In the genomic region with DNA sequence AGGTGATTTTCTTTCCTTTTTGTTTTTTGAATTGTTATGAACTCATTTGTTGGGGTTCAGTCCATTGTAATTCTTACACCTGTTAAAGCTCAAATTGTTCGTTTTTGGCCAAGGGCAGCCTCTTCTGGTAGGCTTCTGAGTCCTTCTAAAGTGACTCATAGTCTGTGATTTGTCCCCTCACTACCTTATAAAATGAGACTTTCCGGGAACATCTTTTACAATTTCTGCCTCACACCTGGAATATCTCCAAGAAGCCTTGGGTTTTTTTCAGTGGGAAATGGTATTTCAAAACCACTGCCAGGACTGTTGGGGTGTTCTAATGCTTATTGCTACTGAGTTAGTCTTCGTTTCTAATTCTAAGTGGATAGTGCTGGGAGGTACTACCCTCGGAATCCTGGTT, we compare ENCODE assay signal across 25 cellular contexts. TPM values are rescaled to one million over a fixed set of nuclear protein-coding genes. Genes with fewer than 3 reads are reported as not detected.
DNase-seq lines count a peak whose midpoint lies in the region; ATAC-seq and TF ChIP-seq lines count a peak whose summit lies in the region.
"Had no signal": no experiment of that assay in that cellular context is flagged by ENCODE, and none has a peak within 500 bp of the region (broad histone marks: within the 10 kb centered on the region; RNA-seq: fewer than 3 reads in every experiment).

No MANE protein-coding gene starts in this region.

- DNase-seq in GM23338 (ENCODE audit: low spot score) (no peak), adipocyte (ENCODE audit: low read depth) (no peak), globus pallidus (ENCODE audit: low spot score) (peak; percentile 8), tibial artery (no peak), NCI-H2029 treated with DMSO at 0.1 percent for 48 hours (lab: John Stamatoyannopoulos, UW) (no peak), dermis blood vessel endothelial cell (no peak)
- DNase-seq: activated CD4-positive, alpha-beta T cell treated with anti-CD3 and anti-CD28 coated beads for 48 hours; activated naive CD4-positive, alpha-beta T cell treated with anti-CD3 and anti-CD28 coated beads, Interleukin-2, amount 10 ng/mL, durations not matched to agents 7 days and 5 days; activated T-cell treated with anti-CD3 and anti-CD28 coated beads, Interleukin-2, amount 50 U/mL, for 48 hours; BE2C; body of pancreas; effector memory CD4-positive, alpha-beta T cell; left ventricle myocardium inferior; NCI-H1048; NCI-H187 treated with DMSO at 0.1 percent for 48 hours; NCI-H345; NCI-H82; OCI-M1; stimulated activated CD4-positive, alpha-beta T cell treated with anti-CD3 and anti-CD28 coated beads, Interleukin-2, amount 100 ng/mL, for 24 hours; testis had no signal

- intact Hi-C loops in tibial artery (cut with DNase I; ENCODE audit: low total_unique reads): no loop called here

- H3K79me2 ChIP-seq in GM23338 (replicated peaks; ENCODE audit: insufficient read depth): peaks cover 100% of the 10 kb centered on the region

- 0 out of 2 replicates have a peak overlapping the region, but pooled peaks have one; percentile 7 for H3K27ac ChIP-seq in GM23338 (ENCODE audit: low read depth)
- peak overlapping the region; percentile 42 to 66 for H3K27ac ChIP-seq in tibial artery
- H3K27ac ChIP-seq: body of pancreas, left ventricle myocardium inferior, skin epidermis, testis had no signal

- TF ChIP-seq CTCF in GM23338 (conservative IDR thresholded peaks at IDR 0.05; ENCODE audit: low read depth in 2 of 2) (no peak), tibial artery (IDR thresholded peaks at IDR 0.05) (no peak)

- H3K9me3 Mint-ChIP-seq in GM23338: no peaks in the 10 kb centered on the region
- H3K9me3 Mint-ChIP-seq: activated naive CD4-positive, alpha-beta T cell treated with anti-CD3 and anti-CD28 coated beads, Interleukin-2, amount 10 ng/mL, durations not matched to agents 7 days and 5 days; neural crest cell; stimulated activated effector memory CD8-positive, alpha-beta T cell treated with anti-CD3 and anti-CD28 coated beads, Interleukin-12 subunit alpha, Interleukin-12 subunit beta, amount 100 ng/mL, for 72 hours had no signal

- no peaks in the 10 kb centered on the region for H3K9me2 ChIP-seq in GM23338 (ENCODE audit: insufficient read depth)

- H3K4me2 ChIP-seq in GM23338: no peak overlapping the region

- H3K9ac ChIP-seq in adipocyte (ENCODE audit: low read length): no peak overlapping the region

- no peak overlapping the region for H3K27ac Mint-ChIP-seq in GM23338
- H3K27ac Mint-ChIP-seq: activated naive CD4-positive, alpha-beta T cell treated with anti-CD3 and anti-CD28 coated beads, Interleukin-2, amount 10 ng/mL, durations not matched to agents 7 days and 5 days; stimulated activated effector memory CD8-positive, alpha-beta T cell treated with anti-CD3 and anti-CD28 coated beads, Interleukin-12 subunit alpha, Interleukin-12 subunit beta, amount 100 ng/mL, for 72 hours had no signal

- peaks cover 70% of the 10 kb centered on the region for H4K20me1 ChIP-seq in GM23338 (replicated peaks; ENCODE audit: insufficient read depth)

- H3K4me3 ChIP-seq in GM23338: no peak overlapping the region
- H3K4me3 ChIP-seq in adipocyte (ENCODE audit: low read length): peak overlapping the region; percentile 30
- H3K4me3 ChIP-seq in tibial artery: no peak overlapping the region
- H3K4me3 ChIP-seq: body of pancreas, left ventricle myocardium inferior, skin epidermis, testis had no signal

- H3K36me3 Mint-ChIP-seq in GM23338 (ENCODE audit: low read depth): peaks cover 23% of the 10 kb centered on the region
- H3K36me3 Mint-ChIP-seq: activated naive CD4-positive, alpha-beta T cell treated with anti-CD3 and anti-CD28 coated beads, Interleukin-2, amount 10 ng/mL, durations not matched to agents 7 days and 5 days had no signal

- no peak overlapping the region for H2AFZ ChIP-seq in GM23338

- H3F3A ChIP-seq in GM23338 (replicated peaks; ENCODE audit: low read depth): no peaks in the 10 kb centered on the region; the same call in 1 of the 2 replicates

- peaks cover 61% of the 10 kb centered on the region for H3K4me1 Mint-ChIP-seq in GM23338
- H3K4me1 Mint-ChIP-seq: activated naive CD4-positive, alpha-beta T cell treated with anti-CD3 and anti-CD28 coated beads, Interleukin-2, amount 10 ng/mL, durations not matched to agents 7 days and 5 days had no signal

- H3K36me3 ChIP-seq in GM23338 (ENCODE audit: insufficient read depth): no peaks in the 10 kb centered on the region
- H3K36me3 ChIP-seq in adipocyte (ENCODE audit: control insufficient read depth, insufficient read depth, low read length, severe bottlenecking): peaks cover 3% of the 10 kb centered on the region
- H3K36me3 ChIP-seq in tibial artery: no peaks in the 10 kb centered on the region
- H3K36me3 ChIP-seq: BE2C, left ventricle myocardium inferior had no signal

- ATAC-seq in GM23338 (no peak), HG03520 (IDR thresholded peaks at IDR 0.05; ENCODE audit: unreplicated experiment) (no peak)
- ATAC-seq: body of pancreas; esophagus mucosa; stimulated activated effector memory CD8-positive, alpha-beta T cell treated with anti-CD3 and anti-CD28 coated beads, Interleukin-12 subunit alpha, Interleukin-12 subunit beta, amount 100 ng/mL, for 72 hours had no signal

- H3K4me1 ChIP-seq in GM23338 (ENCODE audit: insufficient read depth): peaks cover 63% of the 10 kb centered on the region
- peaks cover 37% of the 10 kb centered on the region for H3K4me1 ChIP-seq in adipocyte (ENCODE audit: control insufficient read depth, insufficient read depth, low read length)
- H3K4me1 ChIP-seq in tibial artery: peaks cover 0 to 90% (median 27%) of the 10 kb centered on the region in 4 donors
- H3K4me1 ChIP-seq: BE2C had no signal

- H3K4me3 Mint-ChIP-seq in GM23338: no peak overlapping the region
- H3K4me3 Mint-ChIP-seq: activated naive CD4-positive, alpha-beta T cell treated with anti-CD3 and anti-CD28 coated beads, Interleukin-2, amount 10 ng/mL, durations not matched to agents 7 days and 5 days; neural crest cell; stimulated activated effector memory CD8-positive, alpha-beta T cell treated with anti-CD3 and anti-CD28 coated beads, Interleukin-12 subunit alpha, Interleukin-12 subunit beta, amount 100 ng/mL, for 72 hours had no signal

- peaks cover 2% of the 10 kb centered on the region for H3K27me3 Mint-ChIP-seq in GM23338 (ENCODE audit: insufficient read depth, low read depth, poor library complexity)

- no peaks in the 10 kb centered on the region for H3K27me3 ChIP-seq in GM23338 (ENCODE audit: insufficient read depth)
- no peaks in the 10 kb centered on the region for H3K27me3 ChIP-seq in adipocyte (replicated peaks; ENCODE audit: control insufficient read depth, insufficient read depth, low read length)
- H3K27me3 ChIP-seq in tibial artery: no peaks in the 10 kb centered on the region
- H3K27me3 ChIP-seq: BE2C, body of pancreas, testis had no signal

- H3K9me3 ChIP-seq in adipocyte (ENCODE audit: control insufficient read depth, low read length): no peaks in the 10 kb centered on the region
- no peaks in the 10 kb centered on the region for H3K9me3 ChIP-seq in tibial artery
- H3K9me3 ChIP-seq: BE2C, body of pancreas, left ventricle myocardium inferior, testis had no signal

TF ChIP-seq in GM23338, 12 proteins besides CTCF, POLR2A, EP300 and RAD21 (continues in another document):
- no peak for TF ChIP-seq POLR2AphosphoS5 (IDR thresholded peaks at IDR 0.05; ENCODE audit: low read depth)
- no peak for TF ChIP-seq ZNF331 (CRISPR knock-in tag; IDR thresholded peaks at IDR 0.05; ENCODE audit: low read depth)

RNA-seq across cellular contexts. Expression of gene BMPR1A, which starts 56.7 kb away (rescaled TPM):
- 82.5 and 87.7 TPM in 2 replicates for total RNA-seq in GM23338 (2014; rRNA removed; shearing (Covaris generic))
- 12.4 and 14.2 TPM in 2 replicates for polyA plus RNA-seq in GM23338 (2016; fragmentation: Nextera tagmentation; extraction: Ambion mirVana)
- 0.23 and 0.51 TPM in 2 replicates for total RNA-seq in dermis blood vessel endothelial cell

Comparison
In these comparisons a context has a peak if more than half of its experiments do, and no peak if none do; other contexts are left out.
1. RNA of gene BMPR1A, which starts 56.7 kb away (total RNA-seq): 82.5 to 87.7 TPM in GM23338; 0.23 to 0.51 TPM in dermis blood vessel endothelial cell; every median in the first group is over 10 times any median in the second.